Comparison of ENCODE assay signal across 1 cellular context in genomic region chr15:74954515-74954914, GRCh38.
TF ChIP-seq lines count a peak whose summit lies in the region.

No MANE protein-coding gene starts in this region.

TF ChIP-seq in H1, 55 proteins besides CTCF, POLR2A, EP300 and RAD21:
- TF ChIP-seq SIX5 (IDR thresholded peaks at IDR 0.05; ENCODE audit: low read depth, low read length) = no peak
- TF ChIP-seq GTF2F1 (IDR thresholded peaks at IDR 0.05; ENCODE audit: borderline replicate concordance, low read depth, low read length) = no peak
- no peak for TF ChIP-seq TAF7 (optimal IDR thresholded peaks at IDR 0.05; ENCODE audit: borderline replicate concordance, low read depth, low read length)
- TF ChIP-seq JUND (IDR thresholded peaks at IDR 0.05; ENCODE audit: low read length) = no peak
- no peak for TF ChIP-seq POU5F1 (IDR thresholded peaks at IDR 0.05; ENCODE audit: low read depth, low read length)
- TF ChIP-seq SIRT6 (IDR thresholded peaks at IDR 0.05; ENCODE audit: low read length) = no peak
- TF ChIP-seq RNF2 (IDR thresholded peaks at IDR 0.05; ENCODE audit: borderline replicate concordance, low read depth, low read length, missing control alignments, poor library complexity, severe bottlenecking) = no peak
- no peak for TF ChIP-seq SP2 (IDR thresholded peaks at IDR 0.05; ENCODE audit: low read length)
- no peak for TF ChIP-seq FOSL1 (IDR thresholded peaks at IDR 0.05; ENCODE audit: insufficient read depth, low read depth, low read length)
- TF ChIP-seq HDAC2 (IDR thresholded peaks at IDR 0.05; ENCODE audit: borderline replicate concordance in 1 of 2, low read depth in 2 of 2, low read length in 2 of 2) = no peak
- TF ChIP-seq SP4 (IDR thresholded peaks at IDR 0.05; ENCODE audit: low read length) = no peak
- TF ChIP-seq CTBP2 (IDR thresholded peaks at IDR 0.05; ENCODE audit: borderline replicate concordance, insufficient read depth, insufficient read length, low read length) = no peak
- TF ChIP-seq CREB1 (IDR thresholded peaks at IDR 0.05) = no peak
- no peak for TF ChIP-seq SRF (IDR thresholded peaks at IDR 0.05; ENCODE audit: low read depth, low read length)
- TF ChIP-seq MAFK (IDR thresholded peaks at IDR 0.05; ENCODE audit: low read depth, low read length) = no peak
- no peak for TF ChIP-seq ZNF274 (IDR thresholded peaks at IDR 0.05; ENCODE audit: borderline replicate concordance, extremely low read depth, low read length)
- no peak for TF ChIP-seq BCL11A (IDR thresholded peaks at IDR 0.05; ENCODE audit: low read depth in 2 of 2, low read length in 2 of 2)
